In the genomic region with DNA sequence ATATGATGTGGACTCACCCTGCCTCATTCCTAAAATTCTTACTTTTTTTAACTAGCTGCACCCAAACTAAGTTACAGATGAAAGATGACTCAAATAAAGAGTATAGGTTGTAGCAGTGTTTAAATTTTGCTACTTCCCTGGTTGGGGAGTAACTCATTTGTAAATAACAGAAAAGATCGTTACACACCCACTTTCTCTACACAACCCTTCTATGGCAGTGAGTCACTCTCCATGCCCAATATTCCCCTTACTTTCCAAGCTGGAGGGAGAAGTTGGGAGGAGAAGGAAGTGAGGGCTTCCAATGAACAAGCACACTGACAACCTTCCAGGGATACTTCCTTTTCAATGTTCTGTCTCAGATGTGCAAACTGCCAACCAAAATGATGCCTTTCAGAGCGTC, we compare ENCODE assay signal across 1 cellular context.
TF ChIP-seq lines count a peak whose summit lies in the region.

No MANE protein-coding gene starts in this region.

TF ChIP-seq in HEK293, 187 proteins besides CTCF, POLR2A, EP300 and RAD21 (continued from another document):
- TF ChIP-seq ZNF513 (tag by site-specific recombination; IDR thresholded peaks at IDR 0.05) (no peak), PRDM1 (tag by site-specific recombination; IDR thresholded peaks at IDR 0.05) (peak; percentile 59; the same call in 1 of the 2 replicates), HIC1 (tag by site-specific recombination; IDR thresholded peaks at IDR 0.05) (no peak), ZNF155 (tag by site-specific recombination; IDR thresholded peaks at IDR 0.05) (no peak)
